Comparison of ENCODE assay signal across 22 cellular contexts in the genomic region with DNA sequence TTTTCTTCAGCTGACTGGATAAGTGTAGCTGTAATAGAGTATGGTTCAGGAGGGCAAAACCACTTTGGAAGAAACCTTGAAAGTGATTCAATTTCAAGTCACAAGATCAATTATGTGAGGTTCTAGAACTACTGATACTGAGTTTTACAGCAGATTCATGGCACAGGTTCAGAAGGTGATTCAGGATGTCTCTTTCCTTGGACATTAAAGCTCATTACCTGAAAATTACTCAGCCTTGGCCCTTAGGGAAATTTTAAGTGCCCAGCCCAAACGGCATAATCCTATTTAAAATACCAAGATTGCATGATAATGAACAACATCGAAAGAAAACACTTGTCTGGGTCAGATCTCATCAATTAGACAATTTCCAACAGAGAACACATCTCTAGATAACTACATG.
DNase-seq lines count a peak whose midpoint lies in the region; ATAC-seq and TF ChIP-seq lines count a peak whose summit lies in the region.
"Had no signal": no experiment of that assay in that cellular context is flagged by ENCODE, and none has a peak within 500 bp of the region (broad histone marks: within the 10 kb centered on the region; RNA-seq: fewer than 3 reads in every experiment).

No MANE protein-coding gene starts in this region.

- no peaks in the 10 kb centered on the region for H3K36me3 ChIP-seq in parathyroid adenoma (ENCODE audit: control insufficient read depth, insufficient read depth, low read length)
- H3K36me3 ChIP-seq: brain microvascular endothelial cell, gastrocnemius medialis, sigmoid colon, thyroid gland had no signal

- TF ChIP-seq CTCF in RWPE1 (conservative IDR thresholded peaks at IDR 0.05; ENCODE audit: low read depth) (no peak), epithelial cell of proximal tubule (conservative IDR thresholded peaks at IDR 0.05; ENCODE audit: low read depth, low read length) (no peak), parathyroid adenoma (IDR thresholded peaks at IDR 0.05) (no peak)

- no peak overlapping the region for H3K4me2 ChIP-seq in parathyroid adenoma (ENCODE audit: low read length)

- H3K79me2 ChIP-seq in parathyroid adenoma: no peaks in the 10 kb centered on the region

- ATAC-seq in HG03354 (IDR thresholded peaks at IDR 0.05; ENCODE audit: poor library complexity, severe bottlenecking, unreplicated experiment) (no peak), HG03196 (IDR thresholded peaks at IDR 0.05; ENCODE audit: unreplicated experiment) (no peak)
- ATAC-seq: naive thymus-derived CD8-positive, alpha-beta T cell had no signal

- H3K4me3 ChIP-seq in epithelial cell of proximal tubule (ENCODE audit: low read depth, low read length) (no peak overlapping the region), parathyroid adenoma (ENCODE audit: low read depth, low read length) (no peak overlapping the region)
- H3K4me3 ChIP-seq: gastrocnemius medialis, sigmoid colon, thyroid gland had no signal

- POLR2A ChIA-PET in RWPE1 (lab: Yijun Ruan, JAX; ENCODE audit: low non-redundant PET): no interaction called here

- H3K27me3 ChIP-seq in parathyroid adenoma (ENCODE audit: control insufficient read depth, insufficient read depth, low read length): no peaks in the 10 kb centered on the region
- H3K27me3 ChIP-seq: brain microvascular endothelial cell, gastrocnemius medialis, sigmoid colon, thyroid gland had no signal

- DNase-seq in HCEC 1CT (peak; percentile 25), RWPE1 (ENCODE audit: low spot score) (peak; percentile 36), epithelial cell of proximal tubule (ENCODE audit: low read depth) (peak; percentile 36), SKM-1 (lab: John Stamatoyannopoulos, UW; ENCODE audit: unreplicated experiment) (no peak)
- DNase-seq: activated CD4-positive, alpha-beta T cell treated with anti-CD3 and anti-CD28 coated beads, Interleukin-2, amount 10 ng/mL, durations not matched to agents 7 days and 5 days; AML-193; cortex of kidney; DMS79; gastrocnemius medialis; KG1; kidney; naive thymus-derived CD8-positive, alpha-beta T cell; NCI-H1930; NCI-H446 treated with DMSO at 0.1 percent for 48 hours; posterior cingulate gyrus; sigmoid colon; stimulated activated naive CD4-positive, alpha-beta T cell; thyroid gland had no signal

- H3K27ac ChIP-seq in RWPE1 (no peak overlapping the region), parathyroid adenoma (no peak overlapping the region)
- H3K27ac ChIP-seq: brain microvascular endothelial cell, sigmoid colon, thyroid gland had no signal

- CTCF ChIA-PET in RWPE1 (lab: Yijun Ruan, JAX): no interaction called here

- H3K9ac ChIP-seq in parathyroid adenoma: no peak overlapping the region

- peaks cover 5% of the 10 kb centered on the region for H3K4me1 ChIP-seq in parathyroid adenoma

- no peaks in the 10 kb centered on the region for H3K9me3 ChIP-seq in parathyroid adenoma (ENCODE audit: control insufficient read depth, low read length)
- H3K9me3 ChIP-seq: gastrocnemius medialis, sigmoid colon, thyroid gland had no signal

- peak overlapping the region; percentile 36 for H2AFZ ChIP-seq in parathyroid adenoma
